ENCODE assay signal across 9 cellular contexts in the genomic region with DNA sequence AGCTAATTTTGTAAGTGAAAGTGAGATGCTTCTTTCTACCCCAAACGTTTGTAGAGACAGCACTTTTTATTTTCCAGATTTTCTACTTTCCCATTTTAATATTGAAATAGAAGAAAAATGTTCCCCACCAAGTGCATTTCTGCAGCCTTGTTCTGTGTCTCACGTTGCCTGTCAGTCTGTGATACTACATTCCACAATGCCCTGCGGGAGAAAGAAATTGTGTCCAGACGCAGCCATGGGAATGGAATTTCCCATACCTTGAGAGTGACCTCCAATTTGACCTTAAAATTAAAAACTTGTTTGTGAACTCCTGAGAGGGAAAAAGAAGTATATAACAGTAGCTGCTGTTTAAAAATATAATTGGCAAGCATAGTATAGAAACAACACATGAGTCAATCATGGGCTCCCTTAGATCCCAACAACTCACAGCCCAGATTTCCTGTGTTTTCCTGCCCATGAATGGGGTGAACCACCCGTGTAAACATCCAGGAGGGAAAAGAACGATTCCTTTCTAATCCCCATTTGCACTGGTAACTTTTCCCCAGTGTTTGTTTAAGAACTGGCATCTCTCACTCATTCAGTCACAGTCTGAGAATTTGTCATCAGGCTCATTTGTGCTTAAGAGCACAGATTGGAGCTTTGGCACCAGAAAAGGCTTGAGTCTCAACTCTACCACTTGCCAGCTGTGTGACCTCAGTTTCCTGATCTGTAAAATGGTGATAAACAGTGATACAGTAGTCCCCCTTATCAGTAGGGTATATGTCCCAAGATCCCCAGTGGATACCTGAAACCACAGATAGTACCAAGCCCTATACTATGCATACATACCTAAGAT.
DNase-seq lines count a peak whose midpoint lies in the region; ATAC-seq and TF ChIP-seq lines count a peak whose summit lies in the region.
"Had no signal": no experiment of that assay in that cellular context is flagged by ENCODE, and none has a peak within 500 bp of the region (broad histone marks: within the 10 kb centered on the region; RNA-seq: fewer than 3 reads in every experiment).

No MANE protein-coding gene starts in this region.

- H3K27me3 ChIP-seq in GM06990 (replicated peaks; ENCODE audit: control insufficient read depth, insufficient read depth, low read length) (no peaks in the 10 kb centered on the region), SJCRH30 (no peaks in the 10 kb centered on the region)

- TF ChIP-seq CTCF in GM06990 (IDR thresholded peaks at IDR 0.05; ENCODE audit: insufficient read depth, low read length, poor library complexity, severe bottlenecking), result no peak

- peak; percentile 7 for ATAC-seq in GM19468 (IDR thresholded peaks at IDR 0.05; ENCODE audit: extremely low read depth, unreplicated experiment)
- ATAC-seq in HG03045 (IDR thresholded peaks at IDR 0.05; ENCODE audit: unreplicated experiment), result peak; percentile 20

- H3K27ac ChIP-seq in SJCRH30, result peak overlapping the region; percentile 27; the same call in 1 of the 2 replicates

- no peaks in the 10 kb centered on the region for H3K36me3 ChIP-seq in GM06990 (ENCODE audit: control insufficient read depth, insufficient read depth, low read length)
- no peaks in the 10 kb centered on the region for H3K36me3 ChIP-seq in SJCRH30

- H3K4me3 ChIP-seq in GM06990 (replicated peaks; ENCODE audit: low read depth, low read length) (no peak overlapping the region), SJCRH30 (peak overlapping the region; percentile 28)

- H3K9me3 ChIP-seq in SJCRH30 (replicated peaks), result no peaks in the 10 kb centered on the region

- DNase-seq in GM06990 (ENCODE audit: extremely low read depth, insufficient read length), result peak; percentile 41
- peak in 1 of 2 experiments; percentile 13 for DNase-seq in SJCRH30
- DNase-seq in NCI-H2227 treated with DMSO at 0.1 percent for 48 hours (lab: John Stamatoyannopoulos, UW), result no peak
- no peak for DNase-seq in glomerular visceral epithelial cell (ENCODE audit: extremely low spot score)
- DNase-seq in T-helper 9 cell, result no peak
- DNase-seq in hippocampal formation (lab: John Stamatoyannopoulos, UW), result no peak
- DNase-seq: C1 segment of cervical spinal cord had no signal

- peaks cover 18% of the 10 kb centered on the region for H3K4me1 ChIP-seq in SJCRH30
